ENCODE assay signal across 10 cellular contexts in the genomic region with DNA sequence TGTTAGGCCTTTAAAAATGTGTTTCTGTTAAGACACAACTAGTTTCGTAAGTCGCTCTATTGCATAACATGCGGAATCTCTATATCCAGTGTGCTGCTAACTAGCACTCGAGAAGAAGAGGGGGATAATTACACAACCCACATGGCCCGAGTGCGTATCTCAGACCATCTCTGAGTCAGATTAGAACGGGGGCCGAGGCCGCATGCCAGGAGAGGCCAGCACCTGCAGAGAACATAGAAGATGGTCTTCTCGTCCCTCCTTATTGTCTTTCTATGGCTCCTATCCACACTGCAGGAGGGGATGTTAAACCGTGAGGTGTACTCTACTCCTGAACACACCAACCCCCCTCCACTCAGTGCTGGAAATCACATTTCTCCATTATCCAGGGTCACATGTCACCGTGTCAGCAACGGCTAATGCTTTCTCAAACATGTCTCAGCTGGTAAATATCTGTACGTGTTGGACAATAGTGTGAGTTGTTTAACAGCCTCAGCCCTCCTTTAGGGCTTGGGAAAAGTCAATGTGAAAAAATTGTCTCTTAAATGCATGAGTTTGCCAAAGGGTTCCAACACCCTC. TPM values are rescaled to one million over a fixed set of nuclear protein-coding genes. Genes with fewer than 3 reads are reported as not detected.
A peak's percentile ranks its signal among the peaks of the same experiment; 100 is the strongest.
DNase-seq lines count a peak whose midpoint lies in the region; ATAC-seq and TF ChIP-seq lines count a peak whose summit lies in the region.
"Had no signal": no experiment of that assay in that cellular context is flagged by ENCODE, and none has a peak within 500 bp of the region (broad histone marks: within the 10 kb centered on the region; RNA-seq: fewer than 3 reads in every experiment).

No MANE protein-coding gene starts in this region.

- H3K36me3 ChIP-seq in PC-9 (ENCODE audit: low read depth) (no peaks in the 10 kb centered on the region), spleen (peaks cover 0 to 38% (median 14%) of the 10 kb centered on the region in 6 donors)

- H3K4me2 ChIP-seq in PC-9: peak overlapping the region; percentile 59

- H3K27me3 ChIP-seq in PC-9 (ENCODE audit: insufficient read depth, low read depth) (no peaks in the 10 kb centered on the region), spleen (replicated peaks in 1 of 7) (no peaks in the 10 kb centered on the region)

- 54 to 82% (median 75%) methylated on average over 14 of the region's 14 CpGs for WGBS in spleen, 5 donors

- H3K79me2 ChIP-seq in PC-9 (ENCODE audit: low read depth): peaks cover 11% of the 10 kb centered on the region; the same call in 1 of the 2 replicates

- POLR2A ChIA-PET in PC-9 (lab: Charles Lee; ENCODE audit: unreplicated experiment): no interaction called here

- H3F3A ChIP-seq in PC-9 (ENCODE audit: insufficient read depth, low read depth): peaks cover 22% of the 10 kb centered on the region

- H3K4me1 ChIP-seq in PC-9 (replicated peaks; ENCODE audit: insufficient read depth) (peaks cover 26% of the 10 kb centered on the region), spleen (peaks cover 29 to 100% (median 77%) of the 10 kb centered on the region in 6 donors)

- BruUV-seq in PC-9 (replicated peaks; lab: Mats Ljungman, UMichigan): no TSS peak

- no peaks in the 10 kb centered on the region for H4K20me1 ChIP-seq in PC-9 (ENCODE audit: insufficient read depth)

- TF ChIP-seq POLR2A in spleen (IDR thresholded peaks at IDR 0.05): no peak

- H3K9me2 ChIP-seq in PC-9 (ENCODE audit: insufficient read depth): no peaks in the 10 kb centered on the region

- ATAC-seq in HG03342 (IDR thresholded peaks at IDR 0.05; ENCODE audit: unreplicated experiment) (no peak), GM18498 (IDR thresholded peaks at IDR 0.05; ENCODE audit: unreplicated experiment) (no peak)
- ATAC-seq: activated CD4-positive, CD25-positive, alpha-beta regulatory T cell treated with anti-CD3 and anti-CD28 coated beads, Interleukin-2, amount 50 U/mL, for 24 hours had no signal

- intact Hi-C loops in PC-9 (cut with micrococcal nuclease; ENCODE audit: unreplicated experiment): no loop called here
- intact Hi-C loops in spleen (cut with DNase I; ENCODE audit: low total_unique reads): loop anchor here (10.0 kb wide), 1 partner anchor 53 kb away; a partner anchor contains a TSS

- TF ChIP-seq CTCF in PC-9 (conservative IDR thresholded peaks at IDR 0.05): no peak
- TF ChIP-seq CTCF in fibroblast of mammary gland (conservative IDR thresholded peaks at IDR 0.05; ENCODE audit: control insufficient read depth, insufficient read depth, low read depth, low read length): no peak
- TF ChIP-seq CTCF in spleen (IDR thresholded peaks at IDR 0.05 in 8 of 11, conservative IDR thresholded peaks at IDR 0.05 in 3 of 11): no peak

- H3K4me3 ChIP-seq in PC-9: no peak overlapping the region; the same call in 1 of the 2 replicates
- no peak overlapping the region for H3K4me3 ChIP-seq in fibroblast of mammary gland (ENCODE audit: control insufficient read depth, low read depth, low read length)
- no peak overlapping the region for H3K4me3 ChIP-seq in spleen
- H3K4me3 ChIP-seq: heart right ventricle had no signal

- peak overlapping the region; percentile 65 for H3K27ac ChIP-seq in PC-9
- peak overlapping the region; percentile 22 to 81 (median 66) for H3K27ac ChIP-seq in spleen

- CTCF ChIA-PET in PC-9 (lab: Charles Lee): no interaction called here

- H2AFZ ChIP-seq in PC-9: no peak overlapping the region; the same call in 1 of the 2 replicates

- H3K9me3 ChIP-seq in PC-9 (ENCODE audit: insufficient read depth, low read depth): no peaks in the 10 kb centered on the region
- no peaks in the 10 kb centered on the region for H3K9me3 ChIP-seq in spleen
- H3K9me3 ChIP-seq: heart right ventricle had no signal

- DNase-seq in NCI-H524 (lab: John Stamatoyannopoulos, UW) (peak; percentile 56 to 82), NCI-H524 treated with DMSO at 0.1 percent for 48 hours (lab: John Stamatoyannopoulos, UW) (no peak), PC-9 (peak in 1 of 2 experiments; percentile 94), fibroblast of mammary gland (ENCODE audit: low read depth) (peak; percentile 61), spleen (no peak), RKO (ENCODE audit: low spot score) (no peak)
- DNase-seq: heart right ventricle had no signal

RNA-seq across cellular contexts. Expression of a gene that starts 56.3 kb away (rescaled TPM):
- 7.4 and 10.4 TPM in 2 replicates for total RNA-seq in PC-9 (2021)
- total RNA-seq in spleen: 100 to 1,000 TPM in 6 of 7 donors, 10 to 100 TPM in 1; 96.4 to 136 (median 107) TPM
- 10 to 100 TPM; 23.2 to 38.4 (median 29.8) TPM for polyA plus RNA-seq in spleen

Comparison
In these comparisons a context has a peak if more than half of its experiments do, and no peak if none do; other contexts are left out.
1. DNase-seq: peak in NCI-H524 (2 of 2) and fibroblast of mammary gland (single experiment); none in NCI-H524 treated with DMSO at 0.1 percent for 48 hours (single experiment), spleen (single experiment) and RKO (single experiment).